17 cellular contexts compared by ENCODE assay signal in the genomic region with DNA sequence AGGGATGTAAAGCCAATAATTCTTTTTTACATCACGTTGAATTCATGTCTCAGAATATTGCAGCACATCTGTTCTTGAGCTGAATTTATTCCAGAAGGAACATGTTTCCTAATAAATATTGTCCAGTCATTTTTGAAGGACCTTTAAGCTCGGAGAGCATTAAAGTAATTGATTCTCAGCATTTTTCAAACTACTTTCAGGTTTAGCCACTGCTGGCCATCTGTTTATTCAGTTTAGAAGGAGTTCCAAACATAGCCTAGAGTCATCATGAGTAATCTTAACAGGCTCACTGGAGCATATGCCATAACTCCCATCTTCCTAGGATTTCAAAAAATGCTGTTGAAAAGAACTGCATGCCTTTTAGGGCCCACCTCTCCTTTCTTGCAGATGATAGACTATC. TPM values are rescaled to one million over a fixed set of nuclear protein-coding genes. Genes with fewer than 3 reads are reported as not detected.
DNase-seq lines count a peak whose midpoint lies in the region; ATAC-seq, FAIRE-seq and TF ChIP-seq lines count a peak whose summit lies in the region.
"Had no signal": no experiment of that assay in that cellular context is flagged by ENCODE, and none has a peak within 500 bp of the region (broad histone marks: within the 10 kb centered on the region; RNA-seq: fewer than 3 reads in every experiment).

No MANE protein-coding gene starts in this region.

- peak overlapping the region; percentile 67; the same call in 1 of the 2 replicates for H3K18ac ChIP-seq in IMR-90 (ENCODE audit: low read depth, low read length)

- TF ChIP-seq EP300 in A549 (IDR thresholded peaks at IDR 0.05): no peak

- no TSS peak for BruUV-seq in IMR-90 (replicated peaks; lab: Mats Ljungman, UMichigan)

- peaks cover 16% of the 10 kb centered on the region for H3K9me1 ChIP-seq in IMR-90 (ENCODE audit: insufficient read depth, low read length)

- in situ Hi-C loops in IMR-90 (cut with MboI; ENCODE audit: low sequenced_read_pairs) (loop anchor here (25.0 kb wide), 1 partner anchor 611 kb away; no protein-coding TSS in a partner anchor), astrocyte of the spinal cord (cut with HindIII; ENCODE audit: low sequenced_read_pairs) (no loop called here), KBM-7 (cut with MboI; ENCODE audit: low pct_unique_long_range_greater_than_20kb, low sequenced_read_pairs) (no loop called here)

- H2AK5ac ChIP-seq in IMR-90 (ENCODE audit: low read depth, low read length): peak overlapping the region; percentile 91; the same call in 1 of the 2 replicates

- H3K4me2 ChIP-seq in A549 (peak overlapping the region; percentile 16; the same call in 1 of the 3 replicates), IMR-90 (ENCODE audit: low read depth, low read length) (peak overlapping the region; percentile 31; the same call in 1 of the 2 replicates)
- H3K4me2 ChIP-seq: smooth muscle cell had no signal

- H3K14ac ChIP-seq in IMR-90 (replicated peaks; ENCODE audit: low read depth, low read length): peak overlapping the region; percentile 95; the same call in 1 of the 2 replicates

- peak overlapping the region; percentile 96 for H2BK120ac ChIP-seq in IMR-90 (ENCODE audit: low read depth, low read length)

- H3K4me1 ChIP-seq in A549: peaks cover 32% of the 10 kb centered on the region
- H3K4me1 ChIP-seq in IMR-90 (ENCODE audit: control insufficient read depth, insufficient read depth, low read length): peaks cover 15% of the 10 kb centered on the region

- H3K56ac ChIP-seq in IMR-90 (ENCODE audit: extremely low read depth, insufficient read depth, low read length): peak overlapping the region; percentile 59; the same call in 1 of the 2 replicates

- peak overlapping the region; percentile 65 for H2AK9ac ChIP-seq in IMR-90 (replicated peaks; ENCODE audit: low read depth, low read length, poor library complexity)

- H3K9ac ChIP-seq in IMR-90 (ENCODE audit: low read depth, low read length): peak overlapping the region; percentile 6; the same call in 1 of the 2 replicates

- H3K27me3 ChIP-seq in IMR-90 (ENCODE audit: control insufficient read depth, insufficient read depth, low read length): no peaks in the 10 kb centered on the region
- H3K27me3 ChIP-seq: stomach had no signal

- POLR2A ChIA-PET in A549 (lab: Yijun Ruan, JAX) (no interaction called here), IMR-90 (lab: Charles Lee; ENCODE audit: unreplicated experiment) (interaction anchor here (0.6 kb wide), 1 partner anchor 63 kb away, joined by 6 read pairs; no protein-coding TSS in a partner anchor)

- no peak for FAIRE-seq in A549 (lab: Jason Lieb, UNC)
- FAIRE-seq: A204.1 had no signal

- dilution Hi-C loops in IMR-90 (cut with HindIII; ENCODE audit: low sequenced_read_pairs, unreplicated experiment): no loop called here

- peak overlapping the region; percentile 93 for H2BK5ac ChIP-seq in IMR-90 (ENCODE audit: low read depth, low read length, poor library complexity, severe bottlenecking)

- H3K4me3 ChIP-seq in A549 (no peak overlapping the region), IMR-90 (ENCODE audit: insufficient read depth, low read depth, low read length) (no peak overlapping the region), astrocyte of the spinal cord (ENCODE audit: low read depth, low read length) (no peak overlapping the region)
- H3K4me3 ChIP-seq: SK-N-MC, smooth muscle cell, stomach had no signal

- peak overlapping the region; percentile 94 for H3K4ac ChIP-seq in IMR-90 (ENCODE audit: low read depth, low read length)

- no peaks in the 10 kb centered on the region for H3K79me1 ChIP-seq in IMR-90 (ENCODE audit: low read depth in 1 of 2, low read length in 2 of 2)

- H2BK20ac ChIP-seq in IMR-90 (ENCODE audit: low read depth, low read length): peak overlapping the region; percentile 97

- TF ChIP-seq RAD21 in A549 (conservative IDR thresholded peaks at IDR 0.05 in 1 of 2, IDR thresholded peaks at IDR 0.05 in 1 of 2): no peak
- TF ChIP-seq RAD21 in IMR-90 (IDR thresholded peaks at IDR 0.05; ENCODE audit: low read length): no peak

- peak; percentile 45 to 59; a peak in 3 of 6 replicates for ATAC-seq in A549
- peak; percentile 95 for ATAC-seq in IMR-90 (ENCODE audit: low read depth)
- peak; percentile 33 for ATAC-seq in left ventricle myocardium superior

- no peaks in the 10 kb centered on the region for H4K20me1 ChIP-seq in IMR-90 (ENCODE audit: insufficient read depth, low read length)

- H3K9me3 ChIP-seq in A549 (no peaks in the 10 kb centered on the region), IMR-90 (ENCODE audit: control insufficient read depth, insufficient read depth, low read length) (no peaks in the 10 kb centered on the region)
- H3K9me3 ChIP-seq: stomach had no signal

- CTCF ChIA-PET in A549 (lab: Yijun Ruan, JAX): interaction anchor here (1.0 to 1.2 kb wide), 3 partner anchors 20 to 23 kb away, joined by 3 read pairs; no protein-coding TSS in a partner anchor
- CTCF ChIA-PET in IMR-90 (lab: Yijun Ruan, JAX): interaction anchor here (1.3 to 1.5 kb wide), 3 partner anchors 10 to 213 kb away, joined by 3 read pairs; no protein-coding TSS in a partner anchor

- 40% methylated on average over 2 of the region's 2 CpGs for WGBS in A549 (ENCODE audit: missing lambda C conversion rate)
- WGBS in IMR-90 (ENCODE audit: extremely low coverage in 2 of 2, insufficient read length in 1 of 2), 2 experiments: no CpG with 5 or more reads among the region's 2 CpGs

- H4K8ac ChIP-seq in IMR-90 (ENCODE audit: low read depth in 2 of 2, low read length in 2 of 2): peak overlapping the region; percentile 87 to 92

- peak overlapping the region; percentile 95; the same call in 2 of the 3 replicates for H2BK15ac ChIP-seq in IMR-90 (ENCODE audit: low read depth, low read length)

- H3K23ac ChIP-seq in IMR-90 (ENCODE audit: low read depth, low read length): peak overlapping the region; percentile 95; the same call in 1 of the 2 replicates

- H4K5ac ChIP-seq in IMR-90 (ENCODE audit: low read depth, low read length): peak overlapping the region; percentile 73; the same call in 1 of the 2 replicates

- intact Hi-C loops in IMR-90 (cut with micrococcal nuclease) (no loop called here), left ventricle myocardium superior (cut with micrococcal nuclease) (no loop called here)

- H2AFZ ChIP-seq in IMR-90 (replicated peaks; ENCODE audit: low read length, poor library complexity): peak overlapping the region; percentile 73

- H3K27ac ChIP-seq in A549: peak overlapping the region; percentile 10 to 52; a peak in 3 of 6 replicates
- peak overlapping the region; percentile 89 for H3K27ac ChIP-seq in IMR-90 (ENCODE audit: insufficient read depth, low read length)
- H3K27ac ChIP-seq: SK-N-MC had no signal

- no peak for DNase-seq in A549 (ENCODE audit: low read depth in 1 of 2, low spot score in 1 of 2)
- peak; percentile 94 for DNase-seq in IMR-90
- DNase-seq in astrocyte of the spinal cord (ENCODE audit: low read depth, low spot score): peak; percentile 64
- DNase-seq in left ventricle myocardium superior: no peak
- no peak for DNase-seq in NCI-H128 (lab: John Stamatoyannopoulos, UW; ENCODE audit: unreplicated experiment)
- DNase-seq in KBM-7: no peak
- DNase-seq in T-helper 1 cell: no peak
- DNase-seq in NCI-H345 (lab: John Stamatoyannopoulos, UW): no peak
- DNase-seq: activated naive CD4-positive, alpha-beta T cell treated with anti-CD3 and anti-CD28 coated beads for 36 hours; central memory CD4-positive, alpha-beta T cell; H7; mammary epithelial cell; NK-92 treated with Interleukin-12 subunit alpha and Interleukin-12 subunit beta, amount 100 ng/mL, for 24 hours; stomach had no signal

- no peak for TF ChIP-seq CTCF in A549 (IDR thresholded peaks at IDR 0.05)
- TF ChIP-seq CTCF in IMR-90 (conservative IDR thresholded peaks at IDR 0.05; ENCODE audit: low read depth, low read length): no peak
- TF ChIP-seq CTCF in astrocyte of the spinal cord (IDR thresholded peaks at IDR 0.05; ENCODE audit: low read depth, low read length): no peak

- H3K36me3 ChIP-seq in IMR-90 (ENCODE audit: control insufficient read depth, insufficient read depth, low read length): no peaks in the 10 kb centered on the region
- H3K36me3 ChIP-seq: stomach had no signal

- TF ChIP-seq POLR2A in A549 (IDR thresholded peaks at IDR 0.05; ENCODE audit: low read length): no peak
- no peak for TF ChIP-seq POLR2A in IMR-90 (IDR thresholded peaks at IDR 0.05; ENCODE audit: low read depth, low read length)

- peak overlapping the region; percentile 96 for H4K91ac ChIP-seq in IMR-90 (ENCODE audit: insufficient read depth, low read depth, low read length)

TF ChIP-seq in A549, 52 proteins besides CTCF, POLR2A, EP300 and RAD21 (continues in another document):
- no peak for TF ChIP-seq SREBF2 (IDR thresholded peaks at IDR 0.05)
- no peak for TF ChIP-seq FOSL2 (IDR thresholded peaks at IDR 0.05)
- 0 out of 2 replicates have a peak, but pooled peaks have one; percentile 8 for TF ChIP-seq FOSL2 (CRISPR knock-in tag; IDR thresholded peaks at IDR 0.05)
- no peak for TF ChIP-seq CBX2 (IDR thresholded peaks at IDR 0.05; ENCODE audit: borderline replicate concordance, low read depth)
- no peak for TF ChIP-seq HDAC2 (IDR thresholded peaks at IDR 0.05)

TF ChIP-seq in IMR-90, 13 proteins besides CTCF, POLR2A, EP300 and RAD21 (continues in another document):
- TF ChIP-seq RFX5 (IDR thresholded peaks at IDR 0.05; ENCODE audit: low read depth, low read length) (no peak), BHLHE40 (IDR thresholded peaks at IDR 0.05; ENCODE audit: low read depth, low read length) (no peak), SMC3 (IDR thresholded peaks at IDR 0.05; ENCODE audit: low read depth, low read length) (no peak), MAZ (IDR thresholded peaks at IDR 0.05; ENCODE audit: borderline replicate concordance, low read depth, low read length) (no peak), FOS (IDR thresholded peaks at IDR 0.05; ENCODE audit: low read depth, low read length) (peak; percentile 41; the same call in 1 of the 2 replicates)
- TF ChIP-seq, protein P1, sequence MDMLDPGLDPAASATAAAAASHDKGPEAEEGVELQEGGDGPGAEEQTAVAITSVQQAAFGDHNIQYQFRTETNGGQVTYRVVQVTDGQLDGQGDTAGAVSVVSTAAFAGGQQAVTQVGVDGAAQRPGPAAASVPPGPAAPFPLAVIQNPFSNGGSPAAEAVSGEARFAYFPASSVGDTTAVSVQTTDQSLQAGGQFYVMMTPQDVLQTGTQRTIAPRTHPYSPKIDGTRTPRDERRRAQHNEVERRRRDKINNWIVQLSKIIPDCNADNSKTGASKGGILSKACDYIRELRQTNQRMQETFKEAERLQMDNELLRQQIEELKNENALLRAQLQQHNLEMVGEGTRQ (IDR thresholded peaks at IDR 0.05; ENCODE audit: low read depth, low read length): no peak

RNA-seq across cellular contexts. Expression of a gene that starts 50.4 kb away (rescaled TPM):
- polyA plus RNA-seq in A549 (2011; rRNA removed): 3.1 and 3.8 TPM in 2 replicates
- polyA plus RNA-seq in A549 (2012; cell fraction: cytosol; rRNA removed): 0.12 and 0.17 TPM in 2 replicates
- 0.02 and 0.31 TPM in 2 replicates for polyA plus RNA-seq in A549 (2012; cell fraction: nucleus; rRNA removed)
- polyA plus RNA-seq in A549 (2017; fragmentation: RNase III; extraction: RNeasy Plus Mini Kit Qiagen cat#74134 plus additional on column Dnase treatment): 0.50 to 0.66 TPM (median 0.59 TPM) in 3 replicates
- polyA minus RNA-seq in A549 (2011; rRNA and poly(A)+ RNA removed): 3.4 and 3.8 TPM in 2 replicates
- 33.5 and 40.3 TPM in 2 replicates for total RNA-seq in IMR-90 (2012; rRNA removed)
- polyA plus RNA-seq in IMR-90 (2012; rRNA removed): 10.3 and 13.0 TPM in 2 replicates
- polyA plus RNA-seq in IMR-90 (2012; cell fraction: cytosol; rRNA removed): 5.0 and 5.1 TPM in 2 replicates
- polyA plus RNA-seq in IMR-90 (2012; cell fraction: nucleus; rRNA removed; ENCODE audit: low replicate concordance): 6.5 and 43.3 TPM in 2 replicates
- 1.0 TPM for total RNA-seq in left ventricle myocardium superior
- total RNA-seq: smooth muscle cell had no signal

Comparison
In these comparisons a context has a peak if more than half of its experiments do, and no peak if none do; other contexts are left out.
1. ATAC-seq: peak in every context shown above with its lines; median percentile 95 in IMR-90; 52 in A549; 33 in left ventricle myocardium superior.
2. DNase-seq: peak in IMR-90 (single experiment) and astrocyte of the spinal cord (single experiment); none in A549 (0 of 2), left ventricle myocardium superior (single experiment), NCI-H128 (single experiment), KBM-7 (single experiment), T-helper 1 cell (0 of 5) and NCI-H345 (single experiment).
3. RNA of a gene that starts 50.4 kb away (total RNA-seq): 33.5 to 40.3 TPM in IMR-90; 1.0 TPM in left ventricle myocardium superior (single experiment); every median in the first group is over 10 times any median in the second.